In the genomic region with DNA sequence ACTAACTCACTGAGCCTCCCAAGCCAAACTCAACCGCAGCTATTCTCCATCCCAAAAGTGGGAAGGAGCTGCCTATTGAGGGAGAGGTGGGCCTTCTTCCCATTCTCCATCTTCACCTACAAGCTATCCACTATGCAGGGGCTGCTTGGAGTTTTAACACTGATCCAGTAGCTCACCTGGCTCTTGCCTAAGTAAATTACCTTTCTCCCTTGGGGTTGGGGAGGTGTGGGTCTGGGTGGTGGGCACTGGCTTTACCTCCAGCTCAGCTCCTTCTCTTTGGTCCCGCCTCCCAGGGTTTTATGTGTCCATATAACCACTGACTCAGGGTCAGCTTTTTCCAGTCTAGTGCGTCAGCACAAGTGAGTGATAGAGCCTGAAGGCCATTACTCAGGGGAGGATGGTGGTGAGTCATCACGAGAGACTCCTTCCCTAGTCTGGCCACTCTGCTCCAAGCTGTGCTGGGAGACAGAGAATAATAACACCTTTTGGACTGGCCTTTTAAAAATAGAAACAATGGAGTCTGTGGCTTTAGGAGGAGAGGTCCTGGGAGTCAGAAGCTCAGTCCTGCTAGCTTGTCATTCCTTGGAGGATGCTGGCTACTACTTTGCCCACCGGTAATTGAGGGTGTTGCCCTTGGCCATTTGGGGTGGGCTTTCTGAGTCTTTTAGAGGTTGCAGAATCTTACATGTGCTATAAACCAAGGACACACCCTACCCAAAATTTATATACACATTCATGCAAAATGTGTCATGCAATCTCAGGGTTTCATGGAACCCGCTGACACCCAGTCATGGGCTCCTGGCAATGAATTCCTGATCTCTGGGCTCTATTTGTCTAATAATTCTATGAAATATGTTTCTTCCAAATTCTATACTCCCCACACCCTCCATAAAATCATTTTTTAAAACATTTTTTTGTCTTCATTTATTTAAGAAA, we compare ENCODE assay signal across 8 cellular contexts. TPM values are rescaled to one million over a fixed set of nuclear protein-coding genes. Genes with fewer than 3 reads are reported as not detected.
DNase-seq lines count a peak whose midpoint lies in the region; ATAC-seq, FAIRE-seq and TF ChIP-seq lines count a peak whose summit lies in the region.

No MANE protein-coding gene starts in this region.

- intact Hi-C loops in gastrocnemius medialis (cut with DNase I; ENCODE audit: low total_unique reads): no loop called here

- H3K27ac ChIP-seq in SJSA1: peak overlapping the region; percentile 85
- H3K27ac ChIP-seq in gastrocnemius medialis: no peak overlapping the region

- FAIRE-seq in GM12891 (lab: Jason Lieb, UNC): no peak

- H3K27me3 ChIP-seq in SJSA1 (replicated peaks) (no peaks in the 10 kb centered on the region), gastrocnemius medialis (no peaks in the 10 kb centered on the region)

- H3K36me3 ChIP-seq in SJSA1: no peaks in the 10 kb centered on the region
- no peaks in the 10 kb centered on the region for H3K36me3 ChIP-seq in gastrocnemius medialis

- DNase-seq in GM04504 (ENCODE audit: low read depth) (peak; percentile 98), SJSA1 (ENCODE audit: low read depth in 1 of 2, low spot score in 2 of 2) (peak; percentile 92 to 93), foreskin melanocyte (peak; percentile 99), gastrocnemius medialis (peak; percentile 2 to 45), GM12891 (ENCODE audit: insufficient read length, low spot score) (no peak)
- DNase-seq in stimulated activated CD4-positive, alpha-beta T cell treated with anti-CD3 and anti-CD28 coated beads, Interleukin-4, amount 100 ng/mL, for 24 hours: no peak

- H3K9me3 ChIP-seq in SJSA1 (replicated peaks) (no peaks in the 10 kb centered on the region), gastrocnemius medialis (no peaks in the 10 kb centered on the region)

- ATAC-seq in gastrocnemius medialis (peak; percentile 69 to 81), HG02588 (IDR thresholded peaks at IDR 0.05; ENCODE audit: unreplicated experiment) (no peak), HG03097 (IDR thresholded peaks at IDR 0.05; ENCODE audit: low FRiP score, unreplicated experiment) (no peak)

- in situ Hi-C loops in gastrocnemius medialis (cut with MboI; ENCODE audit: low sequenced_read_pairs in 4 of 4): no loop called here

- H3K4me3 ChIP-seq in SJSA1 (no peak overlapping the region), gastrocnemius medialis (no peak overlapping the region)

- TF ChIP-seq POLR2A in gastrocnemius medialis (IDR thresholded peaks at IDR 0.05) (no peak), GM12891 (IDR thresholded peaks at IDR 0.05; ENCODE audit: low read depth, low read length) (no peak)

- TF ChIP-seq CTCF in gastrocnemius medialis (IDR thresholded peaks at IDR 0.05 in 4 of 5, conservative IDR thresholded peaks at IDR 0.05 in 1 of 5): no peak

- H3K4me1 ChIP-seq in SJSA1 (replicated peaks) (peaks cover 19% of the 10 kb centered on the region), gastrocnemius medialis (no peaks in the 10 kb centered on the region)

TF ChIP-seq in GM12891, 5 proteins besides CTCF, POLR2A, EP300 and RAD21:
- TF ChIP-seq POU2F2 (IDR thresholded peaks at IDR 0.05; ENCODE audit: low read depth, low read length): no peak
- no peak for TF ChIP-seq TAF1 (IDR thresholded peaks at IDR 0.05; ENCODE audit: low read depth, low read length)
- no peak for TF ChIP-seq PAX5 (IDR thresholded peaks at IDR 0.05; ENCODE audit: insufficient read depth, low read length, severe bottlenecking)
- TF ChIP-seq POLR2AphosphoS5 (IDR thresholded peaks at IDR 0.05; ENCODE audit: low read depth, low read length): no peak
- TF ChIP-seq SPI1 (IDR thresholded peaks at IDR 0.05; ENCODE audit: low read depth, low read length): no peak

RNA-seq across cellular contexts. Expression of a gene that starts 35.6 kb away (rescaled TPM):
- 212 and 267 TPM in 2 replicates for total RNA-seq in SJSA1 (2014; rRNA removed; shearing (Covaris generic))
- total RNA-seq in gastrocnemius medialis: 100 to 1,000 TPM; 105 to 191 (median 176) TPM
- 49.6 TPM for polyA plus RNA-seq in GM12891 (2012; ENCODE audit: low read depth, missing spikeins)

RNA-seq across cellular contexts. Expression of a gene that starts 46.7 kb away (rescaled TPM):
- total RNA-seq in SJSA1 (2014; rRNA removed; shearing (Covaris generic)): 0.50 and 1.4 TPM in 2 replicates
- total RNA-seq in gastrocnemius medialis: under 1 TPM in 2 of 4 donors, not detected in 2; 0.16 to 0.18 TPM
- polyA plus RNA-seq in GM12891 (2012; ENCODE audit: low read depth, missing spikeins): 1.9 TPM

RNA-seq across cellular contexts. Expression of a gene that starts 59.1 kb away (rescaled TPM):
- 3.6 and 4.4 TPM in 2 replicates for total RNA-seq in SJSA1 (2014; rRNA removed; shearing (Covaris generic))
- 1 to 10 TPM; 4.9 to 6.0 (median 5.4) TPM for total RNA-seq in gastrocnemius medialis
- polyA plus RNA-seq in GM12891 (2012; ENCODE audit: low read depth, missing spikeins): 12.7 TPM

Comparison
In these comparisons a context has a peak if more than half of its experiments do, and no peak if none do; other contexts are left out.
1. DNase-seq: peak in GM04504 (single experiment), SJSA1 (2 of 2), foreskin melanocyte (single experiment) and gastrocnemius medialis (2 of 2); none in GM12891 (single experiment) and stimulated activated CD4-positive, alpha-beta T cell treated with anti-CD3 and anti-CD28 coated beads, Interleukin-4, amount 100 ng/mL, for 24 hours (single experiment).
2. ATAC-seq: peak in gastrocnemius medialis (2 of 2); none in HG02588 (single experiment) and HG03097 (single experiment).